In genomic region chr1:41663671-41664400, GRCh38 we compare ENCODE assay signal across 11 cellular contexts.
DNase-seq lines count a peak whose midpoint lies in the region; ATAC-seq, FAIRE-seq and TF ChIP-seq lines count a peak whose summit lies in the region.
"Had no signal": no experiment of that assay in that cellular context is flagged by ENCODE, and none has a peak within 500 bp of the region (broad histone marks: within the 10 kb centered on the region; RNA-seq: fewer than 3 reads in every experiment).

No MANE protein-coding gene starts in this region.

- no peak overlapping the region for H3K4me3 ChIP-seq in astrocyte (ENCODE audit: insufficient read depth, low read depth, low read length)
- no peak overlapping the region for H3K4me3 ChIP-seq in trophoblast cell (ENCODE audit: low read depth, low read length)

- no peak for DNase-seq in CD4-positive, alpha-beta T cell
- no peak for DNase-seq in astrocyte (ENCODE audit: low read depth)
- peak in 1 of 2 donors; percentile 3 for DNase-seq in trophoblast cell
- no peak for DNase-seq in OCI-M2 (lab: John Stamatoyannopoulos, UW; ENCODE audit: unreplicated experiment)
- no peak for DNase-seq in GM10248 (ENCODE audit: extremely low spot score)
- DNase-seq: activated CD4-positive, alpha-beta T cell treated with anti-CD3 and anti-CD28 coated beads for 4 hours; brain microvascular endothelial cell; NCI-H2171 treated with DMSO at 0.1 percent for 48 hours had no signal

- no peak overlapping the region for H2BK5ac ChIP-seq in trophoblast cell (ENCODE audit: low read depth, low read length, poor library complexity)

- peaks cover 9% of the 10 kb centered on the region for H3K79me1 ChIP-seq in trophoblast cell (ENCODE audit: low read length)

- no peak overlapping the region for H2AFZ ChIP-seq in astrocyte (ENCODE audit: low read depth, low read length)
- no peak overlapping the region for H2AFZ ChIP-seq in trophoblast cell (ENCODE audit: insufficient read depth, low read length, poor library complexity)

- H3K4me1 Mint-ChIP-seq in CD4-positive, alpha-beta T cell (ENCODE audit: low read depth): peaks cover 84% of the 10 kb centered on the region
- H3K4me1 Mint-ChIP-seq in IgD-negative memory B cell (peaks cover 59 to 66% (median 66%) of the 10 kb centered on the region in 3 donors), astrocyte (ENCODE audit: low read depth, unreplicated experiment) (peaks cover 20% of the 10 kb centered on the region)

- H3K79me2 ChIP-seq in astrocyte (ENCODE audit: insufficient read depth, low read length): peaks cover 29% of the 10 kb centered on the region
- no peaks in the 10 kb centered on the region for H3K79me2 ChIP-seq in trophoblast cell (ENCODE audit: control insufficient read depth, insufficient read depth, low read length, poor library complexity)

- H3K27me3 ChIP-seq in CD4-positive, alpha-beta T cell (ENCODE audit: control insufficient read depth, insufficient read depth, low read length): no peaks in the 10 kb centered on the region
- H3K27me3 ChIP-seq in astrocyte (ENCODE audit: insufficient read depth, low read length): no peaks in the 10 kb centered on the region
- H3K27me3 ChIP-seq in trophoblast cell (ENCODE audit: insufficient read depth, low read length): peaks cover 7% of the 10 kb centered on the region
- H3K27me3 ChIP-seq: brain microvascular endothelial cell had no signal

- H4K91ac ChIP-seq in trophoblast cell (ENCODE audit: low read depth, low read length): peak overlapping the region; percentile 4

- H3K18ac ChIP-seq in trophoblast cell (ENCODE audit: low read length): no peak overlapping the region

- intact Hi-C loops in CD4-positive, alpha-beta T cell (cut with DNase I, micrococcal nuclease): loop anchor here in 1 of 2 experiments (1.0 to 10.0 kb wide), 3 partner anchors 83 to 374 kb away; partner anchors contain the start of gene FOXO6

- H3K14ac ChIP-seq in trophoblast cell (ENCODE audit: low read length): no peak overlapping the region

- CTCF ChIA-PET in CD4-positive, alpha-beta T cell (lab: Charles Lee): no interaction called here
- CTCF ChIA-PET in GM10248 (lab: Yijun Ruan, JAX): interaction anchor here (0.8 to 2.9 kb wide), 5 partner anchors 11 to 91 kb away, joined by 3 to 10 read pairs (median 4); no protein-coding TSS in a partner anchor

- H2BK12ac ChIP-seq in trophoblast cell (ENCODE audit: low read length): peak overlapping the region; percentile 33

- no CpG with 5 or more reads among the region's 5 CpGs for WGBS in trophoblast cell (ENCODE audit: extremely low coverage, insufficient coverage, insufficient read length)

- peak overlapping the region; percentile 67 for H3K27ac Mint-ChIP-seq in CD4-positive, alpha-beta T cell
- peak overlapping the region; percentile 89 to 95 (median 93) for H3K27ac Mint-ChIP-seq in IgD-negative memory B cell
- H3K27ac Mint-ChIP-seq in astrocyte (ENCODE audit: unreplicated experiment): peak overlapping the region; percentile 80

- H3K4ac ChIP-seq in trophoblast cell (ENCODE audit: low read depth, low read length): no peak overlapping the region

- no peak for ATAC-seq in CD4-positive, alpha-beta T cell (ENCODE audit: poor library complexity)
- ATAC-seq in GM21528 (IDR thresholded peaks at IDR 0.05; ENCODE audit: low FRiP score, unreplicated experiment) (no peak), GM19463 (IDR thresholded peaks at IDR 0.05; ENCODE audit: unreplicated experiment) (no peak)

- H4K20me1 ChIP-seq in astrocyte (ENCODE audit: insufficient read depth, low read length): peaks cover 24% of the 10 kb centered on the region

- H3K9me3 ChIP-seq in CD4-positive, alpha-beta T cell (ENCODE audit: control insufficient read depth, low read length): no peaks in the 10 kb centered on the region
- no peaks in the 10 kb centered on the region for H3K9me3 ChIP-seq in astrocyte (ENCODE audit: insufficient read depth, low read depth, low read length)
- H3K9me3 ChIP-seq in trophoblast cell (ENCODE audit: insufficient read depth, low read depth, low read length): peaks cover 3% of the 10 kb centered on the region

- H3K4me3 Mint-ChIP-seq in CD4-positive, alpha-beta T cell: peak overlapping the region; percentile 79
- peak overlapping the region; percentile 35 to 79 (median 69) for H3K4me3 Mint-ChIP-seq in IgD-negative memory B cell
- H3K4me3 Mint-ChIP-seq in astrocyte (ENCODE audit: unreplicated experiment): peak overlapping the region; percentile 79

- H3K4me2 ChIP-seq in astrocyte (ENCODE audit: low read length): no peak overlapping the region
- H3K4me2 ChIP-seq in trophoblast cell (ENCODE audit: low read length): no peak overlapping the region

- H3K36me3 Mint-ChIP-seq in CD4-positive, alpha-beta T cell (ENCODE audit: low read depth): no peaks in the 10 kb centered on the region
- H3K36me3 Mint-ChIP-seq in IgD-negative memory B cell (peaks cover 3% of the 10 kb centered on the region), astrocyte (ENCODE audit: low read depth, unreplicated experiment) (no peaks in the 10 kb centered on the region)

- H4K8ac ChIP-seq in trophoblast cell (ENCODE audit: low read depth, low read length): no peak overlapping the region

- no peak for FAIRE-seq in astrocyte (lab: Jason Lieb, UNC)

- H3K23ac ChIP-seq in trophoblast cell (ENCODE audit: low read length): no peak overlapping the region

- POLR2A ChIA-PET in CD4-positive, alpha-beta T cell (lab: Charles Lee): interaction anchor here (0.6 to 8.0 kb wide), 3 partner anchors 9 to 235 kb away, joined by 3 to 65 read pairs (median 3); no protein-coding TSS in a partner anchor
- POLR2A ChIA-PET in GM10248 (lab: Yijun Ruan, JAX): interaction anchor here (0.9 kb wide), 1 partner anchor 219 kb away, joined by 4 read pairs; no protein-coding TSS in a partner anchor

- peak overlapping the region; percentile 59 for H2AK5ac ChIP-seq in trophoblast cell (ENCODE audit: low read length)

- H3K4me1 ChIP-seq in astrocyte (ENCODE audit: insufficient read depth, low read length) (peaks cover 42% of the 10 kb centered on the region), trophoblast cell (ENCODE audit: control insufficient read depth in 1 of 2, insufficient read depth in 2 of 2, low read length in 2 of 2) (peaks cover 39% of the 10 kb centered on the region in 2 experiments)

- no peaks in the 10 kb centered on the region for H3K36me3 ChIP-seq in astrocyte (ENCODE audit: insufficient read depth, low read length)
- no peaks in the 10 kb centered on the region for H3K36me3 ChIP-seq in trophoblast cell (ENCODE audit: control insufficient read depth in 1 of 2, insufficient read depth in 2 of 2, low read length in 2 of 2)
- H3K36me3 ChIP-seq: brain microvascular endothelial cell had no signal

- H3K9ac ChIP-seq in astrocyte (ENCODE audit: low read length): no peak overlapping the region
- H3K9ac ChIP-seq in trophoblast cell (ENCODE audit: low read length): no peak overlapping the region

- no peak for TF ChIP-seq CTCF in CD4-positive, alpha-beta T cell (IDR thresholded peaks at IDR 0.05)
- TF ChIP-seq CTCF in astrocyte (IDR thresholded peaks at IDR 0.05; ENCODE audit: insufficient read depth, low read depth, low read length): no peak
- no peak for TF ChIP-seq CTCF in GM10248 (IDR thresholded peaks at IDR 0.05; ENCODE audit: control extremely low read depth, extremely low read depth, low read depth, missing control alignments)

- no peak overlapping the region for H2BK120ac ChIP-seq in trophoblast cell (ENCODE audit: insufficient read depth, low read length, poor library complexity)

- H3K9me3 Mint-ChIP-seq in CD4-positive, alpha-beta T cell: no peaks in the 10 kb centered on the region
- H3K9me3 Mint-ChIP-seq in IgD-negative memory B cell (no peaks in the 10 kb centered on the region), astrocyte (ENCODE audit: unreplicated experiment) (no peaks in the 10 kb centered on the region)

- H3K27ac ChIP-seq in CD4-positive, alpha-beta T cell (ENCODE audit: low read depth, low read length): peak overlapping the region; percentile 3
- H3K27ac ChIP-seq in astrocyte (ENCODE audit: low read depth, low read length) (no peak overlapping the region), trophoblast cell (ENCODE audit: low read depth, low read length) (no peak overlapping the region)
- H3K27ac ChIP-seq: brain microvascular endothelial cell had no signal

- H4K12ac ChIP-seq in trophoblast cell (ENCODE audit: low read depth, low read length): no peak overlapping the region

- H3K27me3 Mint-ChIP-seq in CD4-positive, alpha-beta T cell: no peaks in the 10 kb centered on the region
- H3K27me3 Mint-ChIP-seq in IgD-negative memory B cell (no peaks in the 10 kb centered on the region), astrocyte (ENCODE audit: low read depth, unreplicated experiment) (peaks cover 20% of the 10 kb centered on the region)
